Comparison of ENCODE assay signal across 22 cellular contexts in the genomic region with DNA sequence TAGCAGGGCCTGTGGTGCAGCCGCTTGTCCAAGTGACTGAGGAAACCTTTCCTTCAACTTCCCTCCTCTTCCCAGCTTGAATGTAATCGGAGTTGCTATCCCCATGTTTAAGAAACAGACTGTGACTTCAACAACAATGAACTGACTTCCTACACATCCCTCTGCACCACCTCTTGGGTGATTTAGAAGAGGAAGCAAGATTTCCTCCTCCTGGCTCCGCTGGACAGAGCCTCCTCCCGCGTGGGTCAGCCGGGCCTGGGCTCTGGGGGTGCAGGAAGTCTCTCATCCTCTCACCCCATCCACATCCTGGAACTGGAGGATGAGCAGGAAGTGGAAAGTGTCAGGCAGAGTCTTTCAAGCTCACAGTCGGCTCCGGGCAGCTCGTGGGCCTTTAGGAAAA.
A peak's percentile ranks its signal among the peaks of the same experiment; 100 is the strongest.
DNase-seq lines count a peak whose midpoint lies in the region; ATAC-seq, FAIRE-seq and TF ChIP-seq lines count a peak whose summit lies in the region.
"Had no signal": no experiment of that assay in that cellular context is flagged by ENCODE, and none has a peak within 500 bp of the region (broad histone marks: within the 10 kb centered on the region; RNA-seq: fewer than 3 reads in every experiment).

No MANE protein-coding gene starts in this region.

- H3K4me3 ChIP-seq in heart right ventricle: no peak overlapping the region
- no peak overlapping the region for H3K4me3 ChIP-seq in esophagus squamous epithelium
- no peak overlapping the region for H3K4me3 ChIP-seq in mesenchymal stem cell (ENCODE audit: insufficient read depth in 1 of 2, low read depth in 1 of 2, low read length in 2 of 2)
- H3K4me3 ChIP-seq: A549, cardiac muscle cell, ovary, SK-N-MC, suprapubic skin had no signal

- H3K23ac ChIP-seq in mesenchymal stem cell (ENCODE audit: low read length in 2 of 2): no peak overlapping the region

- H3K9me3 ChIP-seq in heart right ventricle (no peaks in the 10 kb centered on the region), esophagus squamous epithelium (no peaks in the 10 kb centered on the region), mesenchymal stem cell (ENCODE audit: control insufficient read depth, low read length) (no peaks in the 10 kb centered on the region)
- H3K9me3 ChIP-seq: A549, ovary, suprapubic skin had no signal

- no peak overlapping the region for H2BK15ac ChIP-seq in mesenchymal stem cell (ENCODE audit: low read depth, poor library complexity, severe bottlenecking)

- 47 to 48% methylated on average over 9 of the region's 9 CpGs for WGBS in heart right ventricle, 2 donors
- 36 to 40% methylated on average over 3 to 9 of the region's 9 CpGs for WGBS in esophagus squamous epithelium, 2 donors
- 54% methylated on average over 5 of the region's 9 CpGs for WGBS in mesenchymal stem cell

- no peaks in the 10 kb centered on the region for H3K36me3 Mint-ChIP-seq in activated CD4-positive, alpha-beta memory T cell treated with anti-CD3 and anti-CD28 coated beads, Interleukin-2, amount 10 ng/mL, durations not matched to agents 7 days and 5 days (ENCODE audit: low read depth)

- peaks cover under 1% of the 10 kb centered on the region for H3K9me3 Mint-ChIP-seq in activated CD4-positive, alpha-beta memory T cell treated with anti-CD3 and anti-CD28 coated beads, Interleukin-2, amount 10 ng/mL, durations not matched to agents 7 days and 5 days

- H4K8ac ChIP-seq in mesenchymal stem cell (ENCODE audit: low read length): peak overlapping the region; percentile 57

- peak; percentile 19 to 82 (median 76) for ATAC-seq in heart right ventricle
- ATAC-seq in GM18868 (IDR thresholded peaks at IDR 0.05; ENCODE audit: unreplicated experiment): no peak
- ATAC-seq: A549, Panc1 had no signal

- H3K18ac ChIP-seq in mesenchymal stem cell (ENCODE audit: low read depth in 1 of 2, low read length in 2 of 2): no peak overlapping the region

- H3K4me1 ChIP-seq in heart right ventricle: peaks cover 0 to 43% (median 10%) of the 10 kb centered on the region in 9 donors
- peaks cover 4 to 20% (median 10%) of the 10 kb centered on the region in 3 donors for H3K4me1 ChIP-seq in esophagus squamous epithelium
- peaks cover 3% of the 10 kb centered on the region for H3K4me1 ChIP-seq in mesenchymal stem cell (ENCODE audit: control insufficient read depth, insufficient read depth, low read depth, low read length)
- H3K4me1 ChIP-seq: suprapubic skin had no signal

- TF ChIP-seq CTCF in heart right ventricle (IDR thresholded peaks at IDR 0.05) (no peak), esophagus squamous epithelium (IDR thresholded peaks at IDR 0.05) (no peak)

- H2AFZ ChIP-seq in mesenchymal stem cell (ENCODE audit: low read depth, low read length): no peak overlapping the region

- no peak overlapping the region for H3K9ac ChIP-seq in mesenchymal stem cell (ENCODE audit: low read length)

- H3K4ac ChIP-seq in mesenchymal stem cell (ENCODE audit: low read depth in 1 of 2, low read length in 2 of 2): no peak overlapping the region

- H2BK12ac ChIP-seq in mesenchymal stem cell (ENCODE audit: low read length in 2 of 2): peak overlapping the region in 1 of 2 experiments; percentile 32

- H2BK5ac ChIP-seq in mesenchymal stem cell (ENCODE audit: low read depth, low read length, poor library complexity, severe bottlenecking): no peak overlapping the region

- H2BK120ac ChIP-seq in mesenchymal stem cell (ENCODE audit: low read depth, low read length): no peak overlapping the region

- no peak overlapping the region for H2AK5ac ChIP-seq in mesenchymal stem cell (ENCODE audit: low read length, severe bottlenecking)

- no peak for DNase-seq in heart right ventricle
- DNase-seq in cardiac septum (ENCODE audit: low spot score): no peak
- no peak for DNase-seq in esophagus squamous epithelium (lab: John Stamatoyannopoulos, UW)
- no peak for DNase-seq in mesenchymal stem cell
- no peak for DNase-seq in urothelium cell line (ENCODE audit: low spot score)
- no peak for DNase-seq in activated CD4-positive, alpha-beta memory T cell treated with anti-CD3 and anti-CD28 coated beads, Interleukin-2, amount 10 ng/mL, durations not matched to agents 7 days and 5 days
- DNase-seq in GM19238 (ENCODE audit: insufficient read length, low spot score): no peak
- DNase-seq: activated CD4-positive, CD25-positive, alpha-beta regulatory T cell treated with anti-CD3 and anti-CD28 coated beads, Interleukin-2, amount 50 U/mL, for 72 hours; C1 segment of cervical spinal cord; DMS 273 treated with DMSO at 0.1 percent for 48 hours; effector CD4-positive, alpha-beta T cell; islet precursor cell; NCI-H1694; NCI-H226; ovary had no signal

- no peaks in the 10 kb centered on the region for H3K36me3 ChIP-seq in heart right ventricle
- no peaks in the 10 kb centered on the region for H3K36me3 ChIP-seq in esophagus squamous epithelium
- H3K36me3 ChIP-seq in mesenchymal stem cell (ENCODE audit: control insufficient read depth in 1 of 2, insufficient read depth in 2 of 2, low read depth in 1 of 2, low read length in 2 of 2): no peaks in the 10 kb centered on the region
- H3K36me3 ChIP-seq: cardiac muscle cell, ovary, suprapubic skin had no signal

- no peak overlapping the region for H3K27ac Mint-ChIP-seq in activated CD4-positive, alpha-beta memory T cell treated with anti-CD3 and anti-CD28 coated beads, Interleukin-2, amount 10 ng/mL, durations not matched to agents 7 days and 5 days

- no peak overlapping the region for H3K4me2 ChIP-seq in mesenchymal stem cell (ENCODE audit: low read length, poor library complexity, severe bottlenecking)
- H3K4me2 ChIP-seq: A549 had no signal

- no peaks in the 10 kb centered on the region for H3K4me1 Mint-ChIP-seq in activated CD4-positive, alpha-beta memory T cell treated with anti-CD3 and anti-CD28 coated beads, Interleukin-2, amount 10 ng/mL, durations not matched to agents 7 days and 5 days

- no peak overlapping the region for H3K14ac ChIP-seq in mesenchymal stem cell (ENCODE audit: low read length in 2 of 2)

- H4K91ac ChIP-seq in mesenchymal stem cell (ENCODE audit: low read length): no peak overlapping the region

- POLR2A ChIA-PET in activated CD4-positive, alpha-beta memory T cell treated with anti-CD3 and anti-CD28 coated beads, Interleukin-2, amount 10 ng/mL, durations not matched to agents 7 days and 5 days (lab: Charles Lee): no interaction called here

- intact Hi-C loops in heart right ventricle (cut with DNase I) (loop anchor here in 1 of 10 donors (5.0 kb wide), 1 partner anchor 36 kb away; no protein-coding TSS in a partner anchor), cardiac septum (cut with DNase I) (no loop called here), esophagus squamous epithelium (cut with DNase I) (no loop called here)

- H3K27me3 Mint-ChIP-seq in activated CD4-positive, alpha-beta memory T cell treated with anti-CD3 and anti-CD28 coated beads, Interleukin-2, amount 10 ng/mL, durations not matched to agents 7 days and 5 days: no peaks in the 10 kb centered on the region

- H3K27ac ChIP-seq in heart right ventricle: peak overlapping the region in 9 of 10 donors; percentile 8 to 68 (median 42)
- H3K27ac ChIP-seq in esophagus squamous epithelium: peak overlapping the region in 3 of 4 donors; percentile 5 to 37 (median 35)
- no peak overlapping the region for H3K27ac ChIP-seq in mesenchymal stem cell (ENCODE audit: low read length, poor library complexity, severe bottlenecking)
- H3K27ac ChIP-seq: A549, cardiac muscle cell, ovary, SK-N-MC, suprapubic skin had no signal

- H3K79me1 ChIP-seq in mesenchymal stem cell (replicated peaks; ENCODE audit: low read length, poor library complexity, severe bottlenecking): no peaks in the 10 kb centered on the region

- H3K4me3 Mint-ChIP-seq in activated CD4-positive, alpha-beta memory T cell treated with anti-CD3 and anti-CD28 coated beads, Interleukin-2, amount 10 ng/mL, durations not matched to agents 7 days and 5 days: no peak overlapping the region

- CTCF ChIA-PET in activated CD4-positive, alpha-beta memory T cell treated with anti-CD3 and anti-CD28 coated beads, Interleukin-2, amount 10 ng/mL, durations not matched to agents 7 days and 5 days (lab: Charles Lee): no interaction called here

- no peak for TF ChIP-seq POLR2A in esophagus squamous epithelium (IDR thresholded peaks at IDR 0.05)

- FAIRE-seq in urothelium cell line (lab: Jason Lieb, UNC): peak; percentile 32
- FAIRE-seq: A549, GM12892 had no signal

- H3K27me3 ChIP-seq in heart right ventricle (no peaks in the 10 kb centered on the region), esophagus squamous epithelium (peaks cover 0 to 6% (median 2%) of the 10 kb centered on the region in 4 donors), mesenchymal stem cell (ENCODE audit: control insufficient read depth in 1 of 2, insufficient read depth in 1 of 2, low read length in 2 of 2) (peaks cover 14 to 20% of the 10 kb centered on the region in 2 experiments)
- H3K27me3 ChIP-seq: cardiac muscle cell, ovary had no signal
